1 cellular context compared by ENCODE assay signal in the genomic region with DNA sequence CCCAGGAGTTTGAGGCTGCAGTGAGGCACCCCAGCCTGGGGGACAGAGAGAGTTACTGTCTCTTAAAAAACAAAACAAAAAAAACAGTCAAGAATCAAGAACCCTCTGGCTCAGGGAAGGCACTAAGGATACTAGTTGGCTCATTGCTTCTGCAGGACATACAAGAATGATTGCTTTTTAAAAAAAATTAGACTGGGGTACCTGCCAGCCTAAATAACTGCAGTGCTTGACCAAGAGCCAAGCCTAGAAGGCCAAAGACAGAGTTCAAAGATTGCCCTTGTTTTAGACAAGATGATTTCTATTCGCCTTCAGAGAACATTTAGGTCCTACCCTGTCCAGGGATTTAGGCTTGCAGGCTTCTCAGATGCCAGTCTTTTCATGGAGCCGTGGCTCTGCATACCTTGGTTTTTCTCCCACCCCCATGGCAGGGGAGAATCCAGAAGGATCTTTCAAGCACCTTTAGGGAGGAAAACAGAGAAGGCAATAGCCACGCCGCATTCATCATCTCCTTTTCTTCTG.
TF ChIP-seq lines count a peak whose summit lies in the region.

No MANE protein-coding gene starts in this region.

TF ChIP-seq in HepG2, 621 proteins besides CTCF, POLR2A, EP300 and RAD21 (continued from another document):
- TF ChIP-seq, protein P1, sequence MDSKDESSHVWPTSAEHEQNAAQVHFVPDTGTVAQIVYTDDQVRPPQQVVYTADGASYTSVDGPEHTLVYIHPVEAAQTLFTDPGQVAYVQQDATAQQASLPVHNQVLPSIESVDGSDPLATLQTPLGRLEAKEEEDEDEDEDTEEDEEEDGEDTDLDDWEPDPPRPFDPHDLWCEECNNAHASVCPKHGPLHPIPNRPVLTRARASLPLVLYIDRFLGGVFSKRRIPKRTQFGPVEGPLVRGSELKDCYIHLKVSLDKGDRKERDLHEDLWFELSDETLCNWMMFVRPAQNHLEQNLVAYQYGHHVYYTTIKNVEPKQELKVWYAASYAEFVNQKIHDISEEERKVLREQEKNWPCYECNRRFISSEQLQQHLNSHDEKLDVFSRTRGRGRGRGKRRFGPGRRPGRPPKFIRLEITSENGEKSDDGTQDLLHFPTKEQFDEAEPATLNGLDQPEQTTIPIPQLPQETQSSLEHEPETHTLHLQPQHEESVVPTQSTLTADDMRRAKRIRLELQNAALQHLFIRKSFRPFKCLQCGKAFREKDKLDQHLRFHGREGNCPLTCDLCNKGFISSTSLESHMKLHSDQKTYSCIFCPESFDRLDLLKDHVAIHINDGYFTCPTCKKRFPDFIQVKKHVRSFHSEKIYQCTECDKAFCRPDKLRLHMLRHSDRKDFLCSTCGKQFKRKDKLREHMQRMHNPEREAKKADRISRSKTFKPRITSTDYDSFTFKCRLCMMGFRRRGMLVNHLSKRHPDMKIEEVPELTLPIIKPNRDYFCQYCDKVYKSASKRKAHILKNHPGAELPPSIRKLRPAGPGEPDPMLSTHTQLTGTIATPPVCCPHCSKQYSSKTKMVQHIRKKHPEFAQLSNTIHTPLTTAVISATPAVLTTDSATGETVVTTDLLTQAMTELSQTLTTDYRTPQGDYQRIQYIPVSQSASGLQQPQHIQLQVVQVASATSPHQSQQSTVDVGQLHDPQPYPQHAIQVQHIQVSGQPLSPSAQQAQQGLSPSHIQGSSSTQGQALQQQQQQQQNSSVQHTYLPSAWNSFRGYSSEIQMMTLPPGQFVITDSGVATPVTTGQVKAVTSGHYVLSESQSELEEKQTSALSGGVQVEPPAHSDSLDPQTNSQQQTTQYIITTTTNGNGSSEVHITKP (CRISPR knock-in tag; IDR thresholded peaks at IDR 0.05; ENCODE audit: low read depth), result no peak
- TF ChIP-seq HNRNPUL1 (IDR thresholded peaks at IDR 0.05; ENCODE audit: low read depth, low read length) (no peak), AGO2 (optimal IDR thresholded peaks at IDR 0.05; ENCODE audit: low read depth, low read length) (no peak), ZEB1 (IDR thresholded peaks at IDR 0.05; ENCODE audit: insufficient replicate concordance, low read depth) (no peak), ONECUT2 (CRISPR knock-in tag; IDR thresholded peaks at IDR 0.05) (no peak), SMAD3 (CRISPR knock-in tag; IDR thresholded peaks at IDR 0.05) (no peak), AHR (CRISPR knock-in tag; IDR thresholded peaks at IDR 0.05) (no peak)
- TF ChIP-seq, protein P2, sequence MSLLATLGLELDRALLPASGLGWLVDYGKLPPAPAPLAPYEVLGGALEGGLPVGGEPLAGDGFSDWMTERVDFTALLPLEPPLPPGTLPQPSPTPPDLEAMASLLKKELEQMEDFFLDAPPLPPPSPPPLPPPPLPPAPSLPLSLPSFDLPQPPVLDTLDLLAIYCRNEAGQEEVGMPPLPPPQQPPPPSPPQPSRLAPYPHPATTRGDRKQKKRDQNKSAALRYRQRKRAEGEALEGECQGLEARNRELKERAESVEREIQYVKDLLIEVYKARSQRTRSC (CRISPR knock-in tag; IDR thresholded peaks at IDR 0.05; ENCODE audit: low read depth), result no peak
- TF ChIP-seq, protein P3, sequence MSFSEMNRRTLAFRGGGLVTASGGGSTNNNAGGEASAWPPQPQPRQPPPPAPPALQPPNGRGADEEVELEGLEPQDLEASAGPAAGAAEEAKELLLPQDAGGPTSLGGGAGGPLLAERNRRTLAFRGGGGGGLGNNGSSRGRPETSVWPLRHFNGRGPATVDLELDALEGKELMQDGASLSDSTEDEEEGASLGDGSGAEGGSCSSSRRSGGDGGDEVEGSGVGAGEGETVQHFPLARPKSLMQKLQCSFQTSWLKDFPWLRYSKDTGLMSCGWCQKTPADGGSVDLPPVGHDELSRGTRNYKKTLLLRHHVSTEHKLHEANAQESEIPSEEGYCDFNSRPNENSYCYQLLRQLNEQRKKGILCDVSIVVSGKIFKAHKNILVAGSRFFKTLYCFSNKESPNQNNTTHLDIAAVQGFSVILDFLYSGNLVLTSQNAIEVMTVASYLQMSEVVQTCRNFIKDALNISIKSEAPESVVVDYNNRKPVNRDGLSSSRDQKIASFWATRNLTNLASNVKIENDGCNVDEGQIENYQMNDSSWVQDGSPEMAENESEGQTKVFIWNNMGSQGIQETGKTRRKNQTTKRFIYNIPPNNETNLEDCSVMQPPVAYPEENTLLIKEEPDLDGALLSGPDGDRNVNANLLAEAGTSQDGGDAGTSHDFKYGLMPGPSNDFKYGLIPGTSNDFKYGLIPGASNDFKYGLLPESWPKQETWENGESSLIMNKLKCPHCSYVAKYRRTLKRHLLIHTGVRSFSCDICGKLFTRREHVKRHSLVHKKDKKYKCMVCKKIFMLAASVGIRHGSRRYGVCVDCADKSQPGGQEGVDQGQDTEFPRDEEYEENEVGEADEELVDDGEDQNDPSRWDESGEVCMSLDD (CRISPR knock-in tag; IDR thresholded peaks at IDR 0.05; ENCODE audit: borderline replicate concordance), result no peak
- TF ChIP-seq, protein P4, sequence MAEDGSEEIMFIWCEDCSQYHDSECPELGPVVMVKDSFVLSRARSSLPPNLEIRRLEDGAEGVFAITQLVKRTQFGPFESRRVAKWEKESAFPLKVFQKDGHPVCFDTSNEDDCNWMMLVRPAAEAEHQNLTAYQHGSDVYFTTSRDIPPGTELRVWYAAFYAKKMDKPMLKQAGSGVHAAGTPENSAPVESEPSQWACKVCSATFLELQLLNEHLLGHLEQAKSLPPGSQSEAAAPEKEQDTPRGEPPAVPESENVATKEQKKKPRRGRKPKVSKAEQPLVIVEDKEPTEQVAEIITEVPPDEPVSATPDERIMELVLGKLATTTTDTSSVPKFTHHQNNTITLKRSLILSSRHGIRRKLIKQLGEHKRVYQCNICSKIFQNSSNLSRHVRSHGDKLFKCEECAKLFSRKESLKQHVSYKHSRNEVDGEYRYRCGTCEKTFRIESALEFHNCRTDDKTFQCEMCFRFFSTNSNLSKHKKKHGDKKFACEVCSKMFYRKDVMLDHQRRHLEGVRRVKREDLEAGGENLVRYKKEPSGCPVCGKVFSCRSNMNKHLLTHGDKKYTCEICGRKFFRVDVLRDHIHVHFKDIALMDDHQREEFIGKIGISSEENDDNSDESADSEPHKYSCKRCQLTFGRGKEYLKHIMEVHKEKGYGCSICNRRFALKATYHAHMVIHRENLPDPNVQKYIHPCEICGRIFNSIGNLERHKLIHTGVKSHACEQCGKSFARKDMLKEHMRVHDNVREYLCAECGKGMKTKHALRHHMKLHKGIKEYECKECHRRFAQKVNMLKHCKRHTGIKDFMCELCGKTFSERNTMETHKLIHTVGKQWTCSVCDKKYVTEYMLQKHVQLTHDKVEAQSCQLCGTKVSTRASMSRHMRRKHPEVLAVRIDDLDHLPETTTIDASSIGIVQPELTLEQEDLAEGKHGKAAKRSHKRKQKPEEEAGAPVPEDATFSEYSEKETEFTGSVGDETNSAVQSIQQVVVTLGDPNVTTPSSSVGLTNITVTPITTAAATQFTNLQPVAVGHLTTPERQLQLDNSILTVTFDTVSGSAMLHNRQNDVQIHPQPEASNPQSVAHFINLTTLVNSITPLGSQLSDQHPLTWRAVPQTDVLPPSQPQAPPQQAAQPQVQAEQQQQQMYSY (CRISPR knock-in tag; IDR thresholded peaks at IDR 0.05), result no peak
